In the genomic region with DNA sequence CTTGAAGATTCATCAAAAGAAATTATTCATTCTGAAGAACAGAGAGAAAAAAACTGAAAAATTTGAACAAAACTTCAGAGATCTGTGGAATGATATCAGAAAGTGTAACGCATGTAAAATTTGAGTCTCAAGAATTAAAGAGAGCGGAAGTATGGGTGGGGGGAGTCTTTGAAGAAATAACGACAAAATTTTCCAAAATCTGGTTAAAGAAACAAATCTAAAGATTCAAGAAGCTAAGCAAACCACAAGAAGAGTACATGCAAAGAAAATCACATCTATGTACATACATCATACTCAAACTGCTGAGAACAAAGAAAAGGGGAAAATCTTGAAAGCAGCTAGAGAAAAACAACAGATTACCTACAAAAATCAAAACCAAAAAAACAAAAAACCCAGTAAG, we compare ENCODE assay signal across 24 cellular contexts.
"Had no signal": no experiment of that assay in that cellular context is flagged by ENCODE, and none has a peak within 500 bp of the region (broad histone marks: within the 10 kb centered on the region; RNA-seq: fewer than 3 reads in every experiment).

No MANE protein-coding gene starts in this region.

- H3K4me3 Mint-ChIP-seq: activated CD4-positive, alpha-beta memory T cell treated with anti-CD3 and anti-CD28 coated beads for 36 hours; activated CD4-positive, alpha-beta T cell treated with anti-CD3 and anti-CD28 coated beads, Interleukin-2, amount 10 ng/mL, durations not matched to agents 24 days and 14 days; activated naive CD8-positive, alpha-beta T cell; activated T-helper 1 cell treated with anti-CD3 and anti-CD28 coated beads, Interleukin-12 subunit alpha, Interleukin-12 subunit beta, Interleukin-2, Interleukin-4 antibody, amounts not matched to agents 30 ng/mL and 10 ng/mL and 1 ng/mL, durations not matched to agents 14 hours and 24 hours and 36 hours; WTC11 had no signal

- H3K4me1 ChIP-seq: adrenal gland, colonic mucosa, Peyer's patch, SJCRH30 had no signal

- H3K27ac ChIP-seq: adrenal gland, colonic mucosa, Peyer's patch, RWPE1, SJCRH30 had no signal

- H3K27ac Mint-ChIP-seq: activated CD4-positive, alpha-beta memory T cell treated with anti-CD3 and anti-CD28 coated beads for 36 hours; activated CD4-positive, alpha-beta T cell treated with anti-CD3 and anti-CD28 coated beads, Interleukin-2, amount 10 ng/mL, durations not matched to agents 24 days and 14 days; activated naive CD8-positive, alpha-beta T cell; activated T-helper 1 cell treated with anti-CD3 and anti-CD28 coated beads, Interleukin-12 subunit alpha, Interleukin-12 subunit beta, Interleukin-2, Interleukin-4 antibody, amounts not matched to agents 30 ng/mL and 10 ng/mL and 1 ng/mL, durations not matched to agents 14 hours and 24 hours and 36 hours; WTC11 had no signal

- H3K27me3 ChIP-seq: adrenal gland, colonic mucosa, Peyer's patch, SJCRH30 had no signal

- ATAC-seq: WTC11 had no signal

- H3K9me3 ChIP-seq: adrenal gland, colonic mucosa, Peyer's patch, SK-N-SH had no signal

- DNase-seq: activated CD4-positive, alpha-beta memory T cell treated with anti-CD3 and anti-CD28 coated beads for 36 hours; activated CD4-positive, alpha-beta T cell treated with anti-CD3 and anti-CD28 coated beads, Interleukin-2, amount 10 ng/mL, durations not matched to agents 24 days and 14 days; activated CD4-positive, CD25-positive, alpha-beta regulatory T cell treated with anti-CD3 and anti-CD28 coated beads, Interleukin-2, amount 50 U/mL, for 72 hours; activated CD8-positive, alpha-beta memory T cell treated with anti-CD3 and anti-CD28 coated beads for 24 hours; activated effector memory CD4-positive, alpha-beta T cell treated with anti-CD3 and anti-CD28 coated beads, Interleukin-2, amount 50 U/mL, for 16 hours; adrenal gland; anterior cingulate cortex; colonic mucosa; MM.1S; NCI-H1105; NCI-H1436 treated with DMSO at 0.1 percent for 48 hours; NCI-H187; NCI-H2081; NCI-H510A treated with DMSO at 0.1 percent for 48 hours; NCI-H69; Peyer's patch; Right ventricle myocardium superior; SJCRH30; SK-N-SH; T-helper 9 cell had no signal

- H3K36me3 Mint-ChIP-seq: activated CD4-positive, alpha-beta memory T cell treated with anti-CD3 and anti-CD28 coated beads for 36 hours; activated naive CD8-positive, alpha-beta T cell; WTC11 had no signal

- H3K27me3 Mint-ChIP-seq: activated CD4-positive, alpha-beta memory T cell treated with anti-CD3 and anti-CD28 coated beads for 36 hours had no signal

- H3K4me3 ChIP-seq: adrenal gland, colonic mucosa, Peyer's patch, SJCRH30 had no signal

- H3K36me3 ChIP-seq: adrenal gland, colonic mucosa, Peyer's patch, SJCRH30 had no signal
